9 cellular contexts compared by ENCODE assay signal in genomic region chr2:228630786-228631185, GRCh38.
"Had no signal": no experiment of that assay in that cellular context is flagged by ENCODE, and none has a peak within 500 bp of the region (broad histone marks: within the 10 kb centered on the region; RNA-seq: fewer than 3 reads in every experiment).

No MANE protein-coding gene starts in this region.

- H3K4me3 ChIP-seq: GM23248, HAP-1 had no signal

- H3K36me3 ChIP-seq: HAP-1 had no signal

- H2AFZ ChIP-seq: GM23248 had no signal

- H3K9ac ChIP-seq: GM23248 had no signal

- H3K9me3 ChIP-seq: HAP-1 had no signal

- H3K4me1 ChIP-seq: HAP-1 had no signal

- H3K27ac ChIP-seq: GM23248, HL-60 had no signal

- ATAC-seq: HCT116, HepG2 had no signal

- DNase-seq: GM23248, GOT3, H7, HFFc6, KBM-7 had no signal
